Comparison of ENCODE assay signal across 11 cellular contexts in the genomic region with DNA sequence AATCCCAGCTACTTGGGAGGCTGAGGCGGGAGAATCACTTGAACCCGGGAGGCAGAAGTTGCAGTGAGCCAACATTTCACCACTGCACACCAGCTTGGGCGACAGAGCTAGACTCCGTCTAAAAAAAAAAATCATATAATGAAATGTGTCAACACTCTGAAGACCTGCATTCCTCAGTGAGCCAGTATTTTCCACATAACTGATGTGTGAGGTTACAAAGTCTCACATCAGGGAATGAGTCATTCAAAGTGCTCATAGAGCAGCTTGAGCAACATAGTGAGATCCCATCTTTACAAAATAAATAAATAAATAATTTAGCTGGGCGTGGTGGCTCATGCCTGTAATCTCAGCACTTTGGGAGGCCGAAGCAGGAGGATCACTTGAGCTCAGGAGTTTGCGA.
DNase-seq lines count a peak whose midpoint lies in the region; ATAC-seq, FAIRE-seq and TF ChIP-seq lines count a peak whose summit lies in the region.
"Had no signal": no experiment of that assay in that cellular context is flagged by ENCODE, and none has a peak within 500 bp of the region (broad histone marks: within the 10 kb centered on the region; RNA-seq: fewer than 3 reads in every experiment).

No MANE protein-coding gene starts in this region.

- H3K27ac ChIP-seq in keratinocyte (ENCODE audit: control insufficient read depth, insufficient read depth, low read length) (no peak overlapping the region), testis (no peak overlapping the region)

- no peak for ATAC-seq in HG02870 (IDR thresholded peaks at IDR 0.05; ENCODE audit: unreplicated experiment)

- no peak overlapping the region for H3K9ac ChIP-seq in keratinocyte (ENCODE audit: control insufficient read depth, extremely low read depth, insufficient read depth, low read length)

- POLR2A ChIA-PET in HEK293T (lab: Yijun Ruan, JAX) = no interaction called here

- H3K27me3 ChIP-seq in keratinocyte (ENCODE audit: control insufficient read depth, extremely low read depth, insufficient read depth, low read length) = no peaks in the 10 kb centered on the region
- H3K27me3 ChIP-seq in testis = no peaks in the 10 kb centered on the region

- H3K4me2 ChIP-seq in keratinocyte (ENCODE audit: control insufficient read depth, extremely low read depth, insufficient read depth, low read depth, low read length) = no peak overlapping the region

- intact Hi-C loops in testis (cut with DNase I; ENCODE audit: low total_unique reads) = no loop called here

- no peaks in the 10 kb centered on the region for H3K9me1 ChIP-seq in keratinocyte (ENCODE audit: control insufficient read depth, extremely low read depth, insufficient read depth, low read length)

- 84 to 90% methylated on average over 7 of the region's 7 CpGs for WGBS in testis, 2 donors

- no peaks in the 10 kb centered on the region for H4K20me1 ChIP-seq in keratinocyte (ENCODE audit: control insufficient read depth, extremely low read depth, insufficient read depth, low read length)

- DNase-seq in AG09309 (ENCODE audit: low read depth) (peak; percentile 70), HEK293T (ENCODE audit: extremely low spot score) (no peak), amniotic stem cell (lab: John Stamatoyannopoulos, UW) (peak; percentile 18), keratinocyte (ENCODE audit: low read depth, low spot score) (peak; percentile 38), SKM-1 treated with dmso at 0.1 percent for 144 hours (lab: John Stamatoyannopoulos, UW; ENCODE audit: unreplicated experiment) (no peak), testis (no peak), C1 segment of cervical spinal cord (lab: John Stamatoyannopoulos, UW) (no peak)
- DNase-seq: stimulated activated CD4-positive, alpha-beta T cell treated with anti-CD3 and anti-CD28 coated beads, Interleukin-2, amount 100 ng/mL, for 48 hours had no signal

- H3K4me3 ChIP-seq in AG09309 (ENCODE audit: control insufficient read depth, low read depth, low read length) (no peak overlapping the region), keratinocyte (ENCODE audit: control insufficient read depth in 2 of 3, extremely low read depth in 1 of 3, insufficient read depth in 2 of 3, low read depth in 1 of 3, low read length in 3 of 3) (no peak overlapping the region), testis (no peak overlapping the region)

- no peak for TF ChIP-seq POLR2A in testis (IDR thresholded peaks at IDR 0.05)

- CTCF ChIA-PET in HEK293T (lab: Yijun Ruan, JAX) = no interaction called here

- FAIRE-seq in keratinocyte (lab: Jason Lieb, UNC) = no peak
- FAIRE-seq: D721Med, GM18507 had no signal

- dilution Hi-C loops in keratinocyte (cut with MboI; ENCODE audit: extremely low pct_ligation_motif_present, low sequenced_read_pairs) = no loop called here

- peaks cover 11% of the 10 kb centered on the region for H3K4me1 ChIP-seq in keratinocyte (ENCODE audit: control insufficient read depth, extremely low read depth, insufficient read depth, low read length)
- H3K4me1 ChIP-seq in testis = no peaks in the 10 kb centered on the region

- H2AFZ ChIP-seq in keratinocyte (ENCODE audit: control insufficient read depth, low read length) = no peak overlapping the region

- H3K79me2 ChIP-seq in keratinocyte (ENCODE audit: control insufficient read depth, insufficient read depth, low read length) = no peaks in the 10 kb centered on the region

- peaks cover 0 to 1% of the 10 kb centered on the region in 2 experiments for H3K36me3 ChIP-seq in keratinocyte (ENCODE audit: control insufficient read depth in 2 of 2, extremely low read depth in 1 of 2, insufficient read depth in 2 of 2, low read length in 2 of 2)
- H3K36me3 ChIP-seq in testis (ENCODE audit: low read depth, missing control alignments) = no peaks in the 10 kb centered on the region

- no peaks in the 10 kb centered on the region for H3K9me3 ChIP-seq in keratinocyte (ENCODE audit: control insufficient read depth, low read depth, low read length)
- H3K9me3 ChIP-seq in testis = no peaks in the 10 kb centered on the region

- TF ChIP-seq CTCF in AG09309 (IDR thresholded peaks at IDR 0.05; ENCODE audit: control insufficient read depth, insufficient read depth, low read depth, low read length, missing control alignments) (no peak), keratinocyte (optimal IDR thresholded peaks at IDR 0.05 in 1 of 3, IDR thresholded peaks at IDR 0.05 in 1 of 3, conservative IDR thresholded peaks at IDR 0.05 in 1 of 3; ENCODE audit: extremely low read depth in 1 of 3, insufficient read depth in 2 of 3, low read length in 3 of 3) (no peak), testis (IDR thresholded peaks at IDR 0.05) (no peak)

TF ChIP-seq in HEK293T, 16 proteins besides CTCF, POLR2A, EP300 and RAD21:
- no peak for TF ChIP-seq LEF1 (IDR thresholded peaks at IDR 0.05; ENCODE audit: borderline replicate concordance)
- TF ChIP-seq ZNF384 (IDR thresholded peaks at IDR 0.05) = peak; percentile 38; the same call in 1 of the 2 replicates
- no peak for TF ChIP-seq SP1 (IDR thresholded peaks at IDR 0.05)

Comparison
In these comparisons a context has a peak if more than half of its experiments do, and no peak if none do; other contexts are left out.
1. DNase-seq: peak in AG09309 (single experiment), amniotic stem cell (single experiment) and keratinocyte (single experiment); none in HEK293T (single experiment), SKM-1 treated with dmso at 0.1 percent for 144 hours (single experiment), testis (single experiment) and C1 segment of cervical spinal cord (0 of 14).